In genomic region chr1:90786709-90787108, GRCh38 we compare ENCODE assay signal across 30 cellular contexts.
"Had no signal": no experiment of that assay in that cellular context is flagged by ENCODE, and none has a peak within 500 bp of the region (broad histone marks: within the 10 kb centered on the region; RNA-seq: fewer than 3 reads in every experiment).

No MANE protein-coding gene starts in this region.

- FAIRE-seq: bronchial epithelial cell, TTC549 had no signal

- H3K4me1 ChIP-seq: ascending aorta had no signal

- H3K27ac ChIP-seq: ascending aorta, cardiac muscle cell, VCaP had no signal

- H3K36me3 ChIP-seq: ascending aorta, cardiac muscle cell had no signal

- H3K27me3 ChIP-seq: ascending aorta, cardiac muscle cell had no signal

- ATAC-seq: activated CD4-positive, alpha-beta T cell treated with anti-CD3 and anti-CD28 coated beads for 36 hours; activated CD8-positive, alpha-beta memory T cell treated with anti-CD3 and anti-CD28 coated beads, Interleukin-2, amount 10 ng/mL, durations not matched to agents 7 days and 5 days; activated CD8-positive, alpha-beta T cell treated with anti-CD3 and anti-CD28 coated beads, Interleukin-2, amount 10 ng/mL, durations not matched to agents 7 days and 5 days; activated naive CD8-positive, alpha-beta T cell treated with anti-CD3 and anti-CD28 coated beads, Interleukin-2, amount 50 U/mL, for 24 hours had no signal

- DNase-seq: activated B cell treated with CpG ODN at 0.5 μM for 24 hours; activated CD4-positive, alpha-beta memory T cell treated with anti-CD3 and anti-CD28 coated beads, Interleukin-2, amount 10 ng/mL, durations not matched to agents 7 days and 5 days; activated CD4-positive, alpha-beta T cell treated with anti-CD3 and anti-CD28 coated beads for 1 hour; activated CD4-positive, alpha-beta T cell treated with anti-CD3 and anti-CD28 coated beads for 36 hours; activated CD4-positive, alpha-beta T cell treated with anti-CD3 and anti-CD28 coated beads for 48 hours; activated CD4-positive, alpha-beta T cell treated with anti-CD3 and anti-CD28 coated beads, Interleukin-2, amount 10 ng/mL, durations not matched to agents 7 days and 5 days; activated CD4-positive, alpha-beta T cell treated with anti-CD3 and anti-CD28 coated beads, Interleukin-2, amount 50 U/mL, for 48 hours; activated CD8-positive, alpha-beta memory T cell treated with anti-CD3 and anti-CD28 coated beads for 24 hours; activated CD8-positive, alpha-beta memory T cell treated with anti-CD3 and anti-CD28 coated beads, Interleukin-2, amount 10 ng/mL, durations not matched to agents 7 days and 5 days; activated CD8-positive, alpha-beta memory T cell treated with anti-CD3 and anti-CD28 coated beads, Interleukin-2, amount 50 U/mL, for 48 hours; activated CD8-positive, alpha-beta T cell treated with anti-CD3 and anti-CD28 coated beads, Interleukin-2, amount 10 ng/mL, durations not matched to agents 7 days and 5 days; activated effector memory CD4-positive, alpha-beta T cell treated with Interleukin-2 at 50 U/mL for 16 hours; activated gamma-delta T cell; activated naive CD4-positive, alpha-beta T cell treated with anti-CD3 and anti-CD28 coated beads, Interleukin-2, amount 10 ng/mL, durations not matched to agents 7 days and 5 days; activated naive CD4-positive, alpha-beta T cell treated with Interleukin-2 at 50 U/mL for 16 hours; activated naive CD8-positive, alpha-beta T cell treated with anti-CD3 and anti-CD28 coated beads, Interleukin-2, amount 10 ng/mL, durations not matched to agents 7 days and 5 days; activated naive CD8-positive, alpha-beta T cell treated with anti-CD3 and anti-CD28 coated beads, Interleukin-2, amount 50 U/mL, for 24 hours; activated T-cell treated with anti-CD3 and anti-CD28 coated beads, Interleukin-2, amount 50 U/mL, for 24 hours; activated T-cell treated with anti-CD3 and anti-CD28 coated beads, Interleukin-2, amount 50 U/mL, for 48 hours; amygdala; anterior cingulate cortex; caudate nucleus; cerebellar nuclear complex; T-helper 2 cell; T-helper 9 cell had no signal

- H3K4me3 ChIP-seq: ascending aorta, cardiac muscle cell had no signal
